Comparison of ENCODE assay signal across 9 cellular contexts in genomic region chr12:120317258-120318105, GRCh38. TPM values are rescaled to one million over a fixed set of nuclear protein-coding genes. Genes with fewer than 3 reads are reported as not detected.
DNase-seq lines count a peak whose midpoint lies in the region; ATAC-seq, FAIRE-seq and TF ChIP-seq lines count a peak whose summit lies in the region.
"Had no signal": no experiment of that assay in that cellular context is flagged by ENCODE, and none has a peak within 500 bp of the region (broad histone marks: within the 10 kb centered on the region; RNA-seq: fewer than 3 reads in every experiment).

No MANE protein-coding gene starts in this region.

- H3K9me3 ChIP-seq in keratinocyte (ENCODE audit: control insufficient read depth, low read depth, low read length): no peaks in the 10 kb centered on the region

- peak overlapping the region in 2 of 3 experiments; percentile 66 to 67 for H3K4me3 ChIP-seq in keratinocyte (ENCODE audit: control insufficient read depth in 2 of 3, extremely low read depth in 1 of 3, insufficient read depth in 2 of 3, low read depth in 1 of 3, low read length in 3 of 3)

- H3K9ac ChIP-seq in keratinocyte (ENCODE audit: control insufficient read depth, extremely low read depth, insufficient read depth, low read length): peak overlapping the region; percentile 80

- DNase-seq in AG20443 (ENCODE audit: low spot score) (peak; percentile 99), NCI-H345 treated with DMSO at 0.1 percent for 48 hours (lab: John Stamatoyannopoulos, UW; ENCODE audit: unreplicated experiment) (peak; percentile 99), cerebellum (ENCODE audit: low spot score) (peak; percentile 100), keratinocyte (ENCODE audit: low read depth, low spot score) (peak; percentile 98)
- DNase-seq in stimulated activated CD4-positive, alpha-beta T cell treated with anti-CD3 and anti-CD28 coated beads, Interleukin-15, amount 100 ng/mL, for 1 hour (ENCODE audit: low read depth in 1 of 2, low spot score in 1 of 2): peak; percentile 99 to 100

- H4K20me1 ChIP-seq in keratinocyte (ENCODE audit: control insufficient read depth, extremely low read depth, insufficient read depth, low read length): no peaks in the 10 kb centered on the region

- H3K9me1 ChIP-seq in keratinocyte (ENCODE audit: control insufficient read depth, extremely low read depth, insufficient read depth, low read length): no peaks in the 10 kb centered on the region

- peak overlapping the region; percentile 78 for H2AFZ ChIP-seq in keratinocyte (ENCODE audit: control insufficient read depth, low read length)

- peak overlapping the region; percentile 66 for H3K27ac ChIP-seq in keratinocyte (ENCODE audit: control insufficient read depth, insufficient read depth, low read length)

- peaks cover 4% of the 10 kb centered on the region for H3K4me1 ChIP-seq in keratinocyte (ENCODE audit: control insufficient read depth, extremely low read depth, insufficient read depth, low read length)

- H3K27me3 ChIP-seq in keratinocyte (ENCODE audit: control insufficient read depth, extremely low read depth, insufficient read depth, low read length): no peaks in the 10 kb centered on the region

- dilution Hi-C loops in keratinocyte (cut with MboI; ENCODE audit: extremely low pct_ligation_motif_present, low sequenced_read_pairs): no loop called here

- TF ChIP-seq CTCF in keratinocyte (optimal IDR thresholded peaks at IDR 0.05 in 1 of 3, IDR thresholded peaks at IDR 0.05 in 1 of 3, conservative IDR thresholded peaks at IDR 0.05 in 1 of 3; ENCODE audit: extremely low read depth in 1 of 3, insufficient read depth in 2 of 3, low read length in 3 of 3): peak; percentile 65 to 68 (median 67)

- H3K4me2 ChIP-seq in keratinocyte (ENCODE audit: control insufficient read depth, extremely low read depth, insufficient read depth, low read depth, low read length): peak overlapping the region; percentile 86

- H3K36me3 ChIP-seq in keratinocyte (ENCODE audit: control insufficient read depth in 2 of 2, extremely low read depth in 1 of 2, insufficient read depth in 2 of 2, low read length in 2 of 2): no peaks in the 10 kb centered on the region

- no peaks in the 10 kb centered on the region for H3K79me2 ChIP-seq in keratinocyte (ENCODE audit: control insufficient read depth, insufficient read depth, low read length)

- peak; percentile 81 for FAIRE-seq in keratinocyte (lab: Jason Lieb, UNC)

- peak; percentile 99 for ATAC-seq in GM19025 (IDR thresholded peaks at IDR 0.05; ENCODE audit: low read depth, unreplicated experiment)
- ATAC-seq in HG03342 (IDR thresholded peaks at IDR 0.05; ENCODE audit: unreplicated experiment): peak; percentile 99
- peak; percentile 100 for ATAC-seq in activated CD4-positive, CD25-positive, alpha-beta regulatory T cell treated with anti-CD3 and anti-CD28 coated beads, Interleukin-2, amount 50 U/mL, for 24 hours

RNA-seq across cellular contexts. Expression of gene PLA2G1B, which starts 10.1 kb away (rescaled TPM):
- 0.64 TPM for total RNA-seq in cerebellum
- polyA plus RNA-seq in keratinocyte: not detected in 3 replicates
- polyA plus RNA-seq in keratinocyte (2011; ENCODE audit: low read depth): not detected
- not detected in 2 replicates for polyA plus RNA-seq in keratinocyte (2011; cell fraction: cytosol; rRNA removed)
- polyA plus RNA-seq in keratinocyte (2011; cell fraction: nucleus; rRNA removed): not detected in 2 replicates
- polyA plus RNA-seq in keratinocyte (2012; ENCODE audit: low replicate concordance): not detected in 2 replicates
- not detected in 3 replicates for polyA minus RNA-seq in keratinocyte
- not detected for polyA minus RNA-seq in keratinocyte (2011; cell fraction: cytosol; rRNA and poly(A)+ RNA removed)
- not detected in 2 replicates for polyA minus RNA-seq in keratinocyte (2011; cell fraction: nucleus; rRNA and poly(A)+ RNA removed)
- total RNA-seq: subcutaneous adipose tissue had no signal

RNA-seq across cellular contexts. Expression of gene SIRT4, which starts 15.4 kb away (rescaled TPM):
- total RNA-seq in cerebellum: 2.5 TPM
- polyA plus RNA-seq in keratinocyte: 0.75 to 1.7 TPM (median 0.98 TPM) in 3 replicates
- 0.39 TPM for polyA plus RNA-seq in keratinocyte (2011; ENCODE audit: low read depth)
- 0.75 and 1.1 TPM in 2 replicates for polyA plus RNA-seq in keratinocyte (2011; cell fraction: cytosol; rRNA removed)
- polyA plus RNA-seq in keratinocyte (2011; cell fraction: nucleus; rRNA removed): 1.2 and 1.5 TPM in 2 replicates
- 0.63 and 1.3 TPM in 2 replicates for polyA plus RNA-seq in keratinocyte (2012; ENCODE audit: low replicate concordance)
- 0.45 to 2.9 TPM (median 0.79 TPM) in 3 replicates for polyA minus RNA-seq in keratinocyte
- not detected for polyA minus RNA-seq in keratinocyte (2011; cell fraction: cytosol; rRNA and poly(A)+ RNA removed)
- 0.32 and 0.47 TPM in 2 replicates for polyA minus RNA-seq in keratinocyte (2011; cell fraction: nucleus; rRNA and poly(A)+ RNA removed)

RNA-seq across cellular contexts. Expression of gene RNU4-1, which starts 24.4 kb away (rescaled TPM):
- total RNA-seq in cerebellum: under 0.01 TPM
- polyA plus RNA-seq in keratinocyte: under 0.01 TPM in 2 of 3 replicates, not detected in the other
- polyA plus RNA-seq in keratinocyte (2011; ENCODE audit: low read depth): not detected
- polyA plus RNA-seq in keratinocyte (2011; cell fraction: cytosol; rRNA removed): not detected in 2 replicates
- polyA plus RNA-seq in keratinocyte (2011; cell fraction: nucleus; rRNA removed): under 0.01 TPM in 1 of 2 replicates, not detected in the other
- 71.2 TPM in 1 of 2 replicates, not detected in the other for polyA plus RNA-seq in keratinocyte (2012; ENCODE audit: low replicate concordance)
- polyA minus RNA-seq in keratinocyte: under 0.01 to 17,791 TPM (median under 0.01 TPM) in 3 replicates
- 7,616 TPM for polyA minus RNA-seq in keratinocyte (2011; cell fraction: cytosol; rRNA and poly(A)+ RNA removed)
- under 0.01 TPM in 2 replicates for polyA minus RNA-seq in keratinocyte (2011; cell fraction: nucleus; rRNA and poly(A)+ RNA removed)

RNA-seq across cellular contexts. Expression of gene RNU4-2, which starts 25.8 kb away (rescaled TPM):
- total RNA-seq in cerebellum: under 0.01 TPM
- under 0.01 TPM in 2 of 3 replicates, not detected in the other for polyA plus RNA-seq in keratinocyte
- polyA plus RNA-seq in keratinocyte (2011; ENCODE audit: low read depth): not detected
- polyA plus RNA-seq in keratinocyte (2011; cell fraction: cytosol; rRNA removed): not detected in 2 replicates
- polyA plus RNA-seq in keratinocyte (2011; cell fraction: nucleus; rRNA removed): under 0.01 TPM in 2 replicates
- 71.2 TPM in 1 of 2 replicates, not detected in the other for polyA plus RNA-seq in keratinocyte (2012; ENCODE audit: low replicate concordance)
- polyA minus RNA-seq in keratinocyte: under 0.01 to 17,208 TPM (median under 0.01 TPM) in 3 replicates
- polyA minus RNA-seq in keratinocyte (2011; cell fraction: cytosol; rRNA and poly(A)+ RNA removed): 6,294 TPM
- under 0.01 TPM in 2 replicates for polyA minus RNA-seq in keratinocyte (2011; cell fraction: nucleus; rRNA and poly(A)+ RNA removed)

RNA-seq across cellular contexts. Expression of gene MSI1, which starts 51.5 kb away (rescaled TPM):
- total RNA-seq in cerebellum: 16.4 TPM
- not detected in 3 replicates for polyA plus RNA-seq in keratinocyte
- polyA plus RNA-seq in keratinocyte (2011; ENCODE audit: low read depth): not detected
- polyA plus RNA-seq in keratinocyte (2011; cell fraction: cytosol; rRNA removed): not detected in 2 replicates
- polyA plus RNA-seq in keratinocyte (2011; cell fraction: nucleus; rRNA removed): not detected in 2 replicates
- 0.10 TPM in 1 of 2 replicates, not detected in the other for polyA plus RNA-seq in keratinocyte (2012; ENCODE audit: low replicate concordance)
- polyA minus RNA-seq in keratinocyte: not detected in 3 replicates
- polyA minus RNA-seq in keratinocyte (2011; cell fraction: cytosol; rRNA and poly(A)+ RNA removed): not detected
- not detected in 2 replicates for polyA minus RNA-seq in keratinocyte (2011; cell fraction: nucleus; rRNA and poly(A)+ RNA removed)
- total RNA-seq: subcutaneous adipose tissue had no signal

Comparison
In these comparisons a context has a peak if more than half of its experiments do, and no peak if none do; other contexts are left out.
1. Peak in every context shown above with its lines: DNase-seq, ATAC-seq, H3K4me3 ChIP-seq and H3K27ac ChIP-seq.